ENCODE assay signal across 20 cellular contexts in the genomic region with DNA sequence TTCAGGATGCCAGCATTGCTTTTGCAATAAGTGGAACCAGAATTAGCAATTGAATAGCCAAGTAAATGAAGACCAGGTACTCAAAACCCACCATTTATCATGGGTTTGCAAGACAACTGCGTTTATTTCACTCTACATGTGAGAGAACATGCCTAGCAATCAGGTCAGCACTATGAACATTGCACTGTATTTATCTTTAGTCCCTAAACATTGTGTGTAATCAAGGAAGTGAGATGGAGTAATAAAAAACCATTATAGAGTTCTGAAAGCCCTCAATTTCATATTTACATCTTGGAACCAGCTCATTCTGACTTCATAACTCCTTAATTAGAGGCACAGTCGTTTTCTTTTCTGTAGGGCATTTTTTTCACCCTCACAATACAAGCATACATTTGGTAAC.
A peak's percentile ranks its signal among the peaks of the same experiment; 100 is the strongest.
DNase-seq lines count a peak whose midpoint lies in the region; ATAC-seq, FAIRE-seq and TF ChIP-seq lines count a peak whose summit lies in the region.
"Had no signal": no experiment of that assay in that cellular context is flagged by ENCODE, and none has a peak within 500 bp of the region (broad histone marks: within the 10 kb centered on the region; RNA-seq: fewer than 3 reads in every experiment).

No MANE protein-coding gene starts in this region.

- H3K36me3 ChIP-seq in Caco-2 (ENCODE audit: control insufficient read depth, insufficient read depth, low read length) (no peaks in the 10 kb centered on the region), astrocyte (ENCODE audit: insufficient read depth, low read length) (no peaks in the 10 kb centered on the region), mucosa of descending colon (ENCODE audit: low read depth) (no peaks in the 10 kb centered on the region), ascending aorta (no peaks in the 10 kb centered on the region)

- FAIRE-seq in H54 (lab: Jason Lieb, UNC) (peak; percentile 74), astrocyte (lab: Jason Lieb, UNC) (peak; percentile 20)
- FAIRE-seq: GM12891, RCC 7860 had no signal

- no peak for TF ChIP-seq CTCF in Caco-2 (IDR thresholded peaks at IDR 0.05; ENCODE audit: insufficient read depth in 1 of 2, low read depth in 1 of 2, low read length in 1 of 2, severe bottlenecking in 1 of 2, unreplicated experiment in 1 of 2)
- TF ChIP-seq CTCF in astrocyte (IDR thresholded peaks at IDR 0.05; ENCODE audit: insufficient read depth, low read depth, low read length), result no peak
- TF ChIP-seq CTCF in mucosa of descending colon (IDR thresholded peaks at IDR 0.05), result no peak
- no peak for TF ChIP-seq CTCF in ascending aorta (IDR thresholded peaks at IDR 0.05)

- POLR2A ChIA-PET in Caco-2 (lab: Charles Lee), result no interaction called here
- POLR2A ChIA-PET in activated CD8-positive, alpha-beta T cell treated with anti-CD3 and anti-CD28 coated beads, Interleukin-2, amount 10 ng/mL, durations not matched to agents 7 days and 5 days (lab: Charles Lee), result no interaction called here

- H3K4me3 ChIP-seq in Caco-2 (ENCODE audit: low read depth, low read length), result no peak overlapping the region
- H3K4me3 ChIP-seq in astrocyte (ENCODE audit: insufficient read depth, low read depth, low read length), result no peak overlapping the region
- no peak overlapping the region for H3K4me3 ChIP-seq in mucosa of descending colon
- no peak overlapping the region for H3K4me3 ChIP-seq in ascending aorta

- no peaks in the 10 kb centered on the region for H4K20me1 ChIP-seq in astrocyte (ENCODE audit: insufficient read depth, low read length)

- ATAC-seq in mucosa of descending colon (peak; percentile 88), GM19467 (IDR thresholded peaks at IDR 0.05; ENCODE audit: unreplicated experiment) (no peak)
- ATAC-seq in activated CD8-positive, alpha-beta T cell treated with anti-CD3 and anti-CD28 coated beads, Interleukin-2, amount 10 ng/mL, durations not matched to agents 7 days and 5 days, result no peak
- ATAC-seq: HCT116 had no signal

- H3K27me3 ChIP-seq in Caco-2 (replicated peaks; ENCODE audit: control insufficient read depth, insufficient read depth, low read length) (no peaks in the 10 kb centered on the region), astrocyte (ENCODE audit: insufficient read depth, low read length) (no peaks in the 10 kb centered on the region), ascending aorta (no peaks in the 10 kb centered on the region)

- no peaks in the 10 kb centered on the region for H3K79me2 ChIP-seq in astrocyte (ENCODE audit: insufficient read depth, low read length)

- intact Hi-C loops in Caco-2 (cut with micrococcal nuclease; ENCODE audit: unreplicated experiment), result loop anchor here (1.0 to 10.0 kb wide), 5 partner anchors 29 to 412 kb away; a partner anchor contains a TSS
- intact Hi-C loops in mucosa of descending colon (cut with DNase I, micrococcal nuclease), result no loop called here
- intact Hi-C loops in ascending aorta (cut with DNase I), result loop anchor here (10.0 kb wide), 3 partner anchors 656 to 1316 kb away; a partner anchor contains a TSS

- peaks cover 81% of the 10 kb centered on the region for H3K4me1 ChIP-seq in Caco-2
- H3K4me1 ChIP-seq in astrocyte (ENCODE audit: insufficient read depth, low read length), result peaks cover 25% of the 10 kb centered on the region
- peaks cover 20% of the 10 kb centered on the region for H3K4me1 ChIP-seq in mucosa of descending colon (ENCODE audit: low read depth)
- H3K4me1 ChIP-seq in ascending aorta, result peaks cover 8 to 25% of the 10 kb centered on the region in 2 donors

- peak overlapping the region; percentile 96 for H3K27ac Mint-ChIP-seq in Caco-2 (ENCODE audit: unreplicated experiment)
- peak overlapping the region; percentile 91 for H3K27ac Mint-ChIP-seq in astrocyte (ENCODE audit: unreplicated experiment)
- no peak overlapping the region for H3K27ac Mint-ChIP-seq in activated CD8-positive, alpha-beta T cell treated with anti-CD3 and anti-CD28 coated beads, Interleukin-2, amount 10 ng/mL, durations not matched to agents 7 days and 5 days
- H3K27ac Mint-ChIP-seq: CD4-positive, CD25-positive, alpha-beta regulatory T cell; IgD-negative memory B cell had no signal

- peaks cover 6% of the 10 kb centered on the region for H3K36me3 Mint-ChIP-seq in Caco-2 (ENCODE audit: insufficient read depth, unreplicated experiment)
- no peaks in the 10 kb centered on the region for H3K36me3 Mint-ChIP-seq in astrocyte (ENCODE audit: low read depth, unreplicated experiment)
- H3K36me3 Mint-ChIP-seq in activated CD8-positive, alpha-beta T cell treated with anti-CD3 and anti-CD28 coated beads, Interleukin-2, amount 10 ng/mL, durations not matched to agents 7 days and 5 days (ENCODE audit: low read depth), result no peaks in the 10 kb centered on the region
- H3K36me3 Mint-ChIP-seq: CD4-positive, CD25-positive, alpha-beta regulatory T cell; IgD-negative memory B cell had no signal

- no TSS peak for BruUV-seq in Caco-2 (replicated peaks; lab: Mats Ljungman, UMichigan)

- H3K27me3 Mint-ChIP-seq in Caco-2 (ENCODE audit: insufficient read depth, unreplicated experiment), result no peaks in the 10 kb centered on the region
- no peaks in the 10 kb centered on the region for H3K27me3 Mint-ChIP-seq in astrocyte (ENCODE audit: low read depth, unreplicated experiment)
- no peaks in the 10 kb centered on the region for H3K27me3 Mint-ChIP-seq in activated CD8-positive, alpha-beta T cell treated with anti-CD3 and anti-CD28 coated beads, Interleukin-2, amount 10 ng/mL, durations not matched to agents 7 days and 5 days (ENCODE audit: low read depth)
- H3K27me3 Mint-ChIP-seq: CD4-positive, CD25-positive, alpha-beta regulatory T cell; IgD-negative memory B cell had no signal

- peak overlapping the region; percentile 61 for H3K4me3 Mint-ChIP-seq in Caco-2 (ENCODE audit: unreplicated experiment)
- H3K4me3 Mint-ChIP-seq in astrocyte (ENCODE audit: unreplicated experiment), result no peak overlapping the region
- no peak overlapping the region for H3K4me3 Mint-ChIP-seq in activated CD8-positive, alpha-beta T cell treated with anti-CD3 and anti-CD28 coated beads, Interleukin-2, amount 10 ng/mL, durations not matched to agents 7 days and 5 days
- H3K4me3 Mint-ChIP-seq: CD4-positive, CD25-positive, alpha-beta regulatory T cell; IgD-negative memory B cell had no signal

- no peak overlapping the region for H2AFZ ChIP-seq in astrocyte (ENCODE audit: low read depth, low read length)

- no peak for TF ChIP-seq POLR2A in H54 (IDR thresholded peaks at IDR 0.05; ENCODE audit: low read depth, low read length)

- no peak overlapping the region for H3K9ac ChIP-seq in astrocyte (ENCODE audit: low read length)

- H3K9me3 ChIP-seq in Caco-2 (no peaks in the 10 kb centered on the region), astrocyte (ENCODE audit: insufficient read depth, low read depth, low read length) (no peaks in the 10 kb centered on the region), mucosa of descending colon (no peaks in the 10 kb centered on the region), ascending aorta (no peaks in the 10 kb centered on the region)

- H3K4me1 Mint-ChIP-seq in Caco-2 (ENCODE audit: low read depth, unreplicated experiment) (peaks cover 45% of the 10 kb centered on the region), astrocyte (ENCODE audit: low read depth, unreplicated experiment) (peaks cover 35% of the 10 kb centered on the region)
- no peaks in the 10 kb centered on the region for H3K4me1 Mint-ChIP-seq in activated CD8-positive, alpha-beta T cell treated with anti-CD3 and anti-CD28 coated beads, Interleukin-2, amount 10 ng/mL, durations not matched to agents 7 days and 5 days (ENCODE audit: low read depth)
- H3K4me1 Mint-ChIP-seq: CD4-positive, CD25-positive, alpha-beta regulatory T cell; IgD-negative memory B cell had no signal

- no peak for DNase-seq in Caco-2
- no peak for DNase-seq in H54 (ENCODE audit: insufficient read length, low spot score)
- DNase-seq in astrocyte (ENCODE audit: low read depth), result no peak
- DNase-seq in mucosa of descending colon, result no peak
- DNase-seq in activated CD8-positive, alpha-beta T cell treated with anti-CD3 and anti-CD28 coated beads, Interleukin-2, amount 10 ng/mL, durations not matched to agents 7 days and 5 days, result no peak
- no peak for DNase-seq in iPS-NIHi7 (ENCODE audit: extremely low spot score)
- DNase-seq in ascending aorta (ENCODE audit: low spot score in 2 of 2), result no peak
- DNase-seq: CD4-positive, CD25-positive, alpha-beta regulatory T cell; COR-L47; DMS 273 treated with DMSO at 0.1 percent for 48 hours; Karpas-422; MV-4-11; NCI-H1694 treated with DMSO at 0.1 percent for 48 hours; NCI-H748 treated with DMSO at 0.1 percent for 48 hours; SHP77 had no signal

- no peak overlapping the region for H3K4me2 ChIP-seq in astrocyte (ENCODE audit: low read length)

- H3K9me3 Mint-ChIP-seq in Caco-2 (ENCODE audit: unreplicated experiment) (no peaks in the 10 kb centered on the region), astrocyte (ENCODE audit: unreplicated experiment) (no peaks in the 10 kb centered on the region)
- H3K9me3 Mint-ChIP-seq in activated CD8-positive, alpha-beta T cell treated with anti-CD3 and anti-CD28 coated beads, Interleukin-2, amount 10 ng/mL, durations not matched to agents 7 days and 5 days (ENCODE audit: insufficient read depth), result no peaks in the 10 kb centered on the region
- H3K9me3 Mint-ChIP-seq: IgD-negative memory B cell had no signal

- H3K27ac ChIP-seq in astrocyte (ENCODE audit: low read depth, low read length) (no peak overlapping the region), ascending aorta (peak overlapping the region in 1 of 2 donors; percentile 62)

- CTCF ChIA-PET in Caco-2 (lab: Charles Lee), result no interaction called here
- CTCF ChIA-PET in activated CD8-positive, alpha-beta T cell treated with anti-CD3 and anti-CD28 coated beads, Interleukin-2, amount 10 ng/mL, durations not matched to agents 7 days and 5 days (lab: Charles Lee), result no interaction called here

Comparison
In these comparisons a context has a peak if more than half of its experiments do, and no peak if none do; other contexts are left out.
1. intact Hi-C loops: an anchor here in Caco-2 (1.0 to 10.0 kb wide) and ascending aorta (10.0 kb wide); none called in mucosa of descending colon.